In the genomic region with DNA sequence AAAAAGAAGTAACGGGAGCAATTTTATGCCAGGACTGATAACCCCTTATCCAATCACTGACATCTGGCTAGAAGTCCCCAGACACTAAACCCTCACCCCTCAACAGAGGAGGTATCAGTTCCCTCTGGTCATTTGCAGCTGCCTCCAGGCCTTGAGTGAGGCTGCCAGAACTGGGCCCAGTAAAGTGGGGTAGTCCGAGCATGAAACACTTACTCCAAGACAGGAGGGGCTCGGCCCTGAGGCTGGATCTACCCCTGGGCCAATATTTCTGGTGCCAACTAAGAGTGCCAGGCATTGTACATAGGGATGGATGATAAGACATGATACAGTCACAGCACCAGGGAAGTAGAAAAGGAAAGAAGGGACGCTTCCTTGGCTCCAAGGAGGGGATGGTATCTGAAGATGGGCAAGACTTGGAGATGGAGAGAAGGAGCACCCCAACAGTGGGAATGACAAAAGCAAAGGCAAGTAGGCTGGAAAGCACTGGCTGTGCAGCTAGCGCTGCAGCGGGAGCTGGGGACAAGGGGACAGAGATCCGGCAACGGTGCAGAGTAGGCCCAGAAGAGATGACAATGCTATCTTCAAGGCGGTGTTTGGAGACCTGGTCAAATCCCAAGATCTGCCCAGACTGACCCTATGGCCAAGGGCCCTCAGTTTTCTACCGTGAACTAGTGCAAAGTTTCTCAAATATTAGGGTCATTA, we compare ENCODE assay signal across 1 cellular context.
TF ChIP-seq lines count a peak whose summit lies in the region.

No MANE protein-coding gene starts in this region.

TF ChIP-seq in endothelial cell of umbilical vein, 7 proteins besides CTCF, POLR2A, EP300 and RAD21:
- TF ChIP-seq FOS (IDR thresholded peaks at IDR 0.05; ENCODE audit: borderline replicate concordance, insufficient read depth, low read length) (no peak), GATA2 (IDR thresholded peaks at IDR 0.05; ENCODE audit: insufficient read depth, insufficient read length, low read depth, low read length) (no peak), EZH2 (IDR thresholded peaks at IDR 0.05; ENCODE audit: borderline replicate concordance, low read depth, low read length, severe bottlenecking) (no peak), JUN (IDR thresholded peaks at IDR 0.05; ENCODE audit: borderline replicate concordance, insufficient read depth, insufficient read length, low read depth) (no peak), MAX (IDR thresholded peaks at IDR 0.05; ENCODE audit: insufficient read depth, insufficient read length) (no peak), POLR2AphosphoS5 (IDR thresholded peaks at IDR 0.05; ENCODE audit: insufficient read depth, low read depth, low read length) (no peak), MYC (IDR thresholded peaks at IDR 0.05; ENCODE audit: low read depth, low read length) (no peak)
